ENCODE assay signal across 1 cellular context in the genomic region with DNA sequence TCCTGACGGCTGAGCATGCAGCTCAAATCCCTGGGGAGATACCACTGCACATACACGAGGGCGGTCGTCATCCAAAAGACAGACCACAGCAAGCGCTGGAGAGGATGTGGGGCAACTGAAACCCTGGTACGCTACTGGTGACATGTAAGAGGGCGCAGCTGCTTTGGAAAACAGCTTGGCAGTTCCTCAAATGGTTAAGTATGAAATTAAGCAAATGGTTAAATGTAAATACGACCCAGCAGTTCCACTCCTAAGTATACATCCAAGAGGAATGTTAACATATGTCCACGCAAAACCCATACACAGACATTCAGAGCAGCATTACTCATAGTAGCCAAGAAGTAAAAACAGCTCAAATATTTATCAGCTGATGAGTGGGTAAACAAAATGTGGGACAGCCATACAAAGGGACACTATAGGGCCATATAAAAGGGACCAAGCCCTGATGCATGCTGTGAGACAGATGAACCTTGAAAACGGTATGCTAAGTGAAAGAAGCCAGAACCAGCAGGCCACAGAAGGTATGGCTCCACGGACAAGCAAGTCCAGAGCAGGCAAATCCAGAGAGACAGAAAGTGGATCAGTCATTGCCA.
TF ChIP-seq lines count a peak whose summit lies in the region.

No MANE protein-coding gene starts in this region.

TF ChIP-seq in IMR-90, 13 proteins besides CTCF, POLR2A, EP300 and RAD21 (continued from another document):
- TF ChIP-seq, protein P1, sequence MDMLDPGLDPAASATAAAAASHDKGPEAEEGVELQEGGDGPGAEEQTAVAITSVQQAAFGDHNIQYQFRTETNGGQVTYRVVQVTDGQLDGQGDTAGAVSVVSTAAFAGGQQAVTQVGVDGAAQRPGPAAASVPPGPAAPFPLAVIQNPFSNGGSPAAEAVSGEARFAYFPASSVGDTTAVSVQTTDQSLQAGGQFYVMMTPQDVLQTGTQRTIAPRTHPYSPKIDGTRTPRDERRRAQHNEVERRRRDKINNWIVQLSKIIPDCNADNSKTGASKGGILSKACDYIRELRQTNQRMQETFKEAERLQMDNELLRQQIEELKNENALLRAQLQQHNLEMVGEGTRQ (IDR thresholded peaks at IDR 0.05; ENCODE audit: low read depth, low read length): no peak
- TF ChIP-seq, protein P2, sequence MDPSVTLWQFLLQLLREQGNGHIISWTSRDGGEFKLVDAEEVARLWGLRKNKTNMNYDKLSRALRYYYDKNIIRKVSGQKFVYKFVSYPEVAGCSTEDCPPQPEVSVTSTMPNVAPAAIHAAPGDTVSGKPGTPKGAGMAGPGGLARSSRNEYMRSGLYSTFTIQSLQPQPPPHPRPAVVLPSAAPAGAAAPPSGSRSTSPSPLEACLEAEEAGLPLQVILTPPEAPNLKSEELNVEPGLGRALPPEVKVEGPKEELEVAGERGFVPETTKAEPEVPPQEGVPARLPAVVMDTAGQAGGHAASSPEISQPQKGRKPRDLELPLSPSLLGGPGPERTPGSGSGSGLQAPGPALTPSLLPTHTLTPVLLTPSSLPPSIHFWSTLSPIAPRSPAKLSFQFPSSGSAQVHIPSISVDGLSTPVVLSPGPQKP (IDR thresholded peaks at IDR 0.05; ENCODE audit: borderline replicate concordance, low read depth, low read length): no peak
- peak; percentile 65 for TF ChIP-seq FOS (IDR thresholded peaks at IDR 0.05; ENCODE audit: low read depth, low read length)
- no peak for TF ChIP-seq MAZ (IDR thresholded peaks at IDR 0.05; ENCODE audit: borderline replicate concordance, low read depth, low read length)
- TF ChIP-seq RCOR1 (IDR thresholded peaks at IDR 0.05; ENCODE audit: insufficient replicate concordance, low read length): peak; percentile 55
- TF ChIP-seq MAFK (IDR thresholded peaks at IDR 0.05; ENCODE audit: low read depth, low read length): no peak
- TF ChIP-seq BHLHE40 (IDR thresholded peaks at IDR 0.05; ENCODE audit: low read depth, low read length): no peak
- TF ChIP-seq MXI1 (IDR thresholded peaks at IDR 0.05; ENCODE audit: borderline replicate concordance, low read depth, low read length): no peak
- no peak for TF ChIP-seq SMC3 (IDR thresholded peaks at IDR 0.05; ENCODE audit: low read depth, low read length)
- TF ChIP-seq NFE2L2 (IDR thresholded peaks at IDR 0.05; ENCODE audit: low read depth, low read length): no peak
